In genomic region chr4:108411836-108412235, GRCh38 we compare ENCODE assay signal across 18 cellular contexts.
A peak's percentile ranks its signal among the peaks of the same experiment; 100 is the strongest.
DNase-seq lines count a peak whose midpoint lies in the region; ATAC-seq and TF ChIP-seq lines count a peak whose summit lies in the region.
"Had no signal": no experiment of that assay in that cellular context is flagged by ENCODE, and none has a peak within 500 bp of the region (broad histone marks: within the 10 kb centered on the region; RNA-seq: fewer than 3 reads in every experiment).

No MANE protein-coding gene starts in this region.

- WGBS in esophagus muscularis mucosa: 100% methylated on average over 2 of the region's 2 CpGs

- H3K9me3 ChIP-seq in DND-41 (ENCODE audit: insufficient read depth, low read length, severe bottlenecking): no peaks in the 10 kb centered on the region
- no peaks in the 10 kb centered on the region for H3K9me3 ChIP-seq in RWPE2 (ENCODE audit: severe bottlenecking)
- H3K9me3 ChIP-seq in esophagus muscularis mucosa: no peaks in the 10 kb centered on the region
- H3K9me3 ChIP-seq: Caco-2 had no signal

- intact Hi-C loops in esophagus muscularis mucosa (cut with DNase I) (no loop called here), sciatic nerve (cut with DNase I) (no loop called here)

- peaks cover 4% of the 10 kb centered on the region; the same call in 1 of the 2 replicates for H3K4me1 ChIP-seq in DND-41 (ENCODE audit: insufficient read depth, low read length)
- no peaks in the 10 kb centered on the region for H3K4me1 ChIP-seq in RWPE2 (ENCODE audit: insufficient read depth, poor library complexity, severe bottlenecking)
- no peaks in the 10 kb centered on the region for H3K4me1 ChIP-seq in esophagus muscularis mucosa
- H3K4me1 ChIP-seq: Caco-2 had no signal

- H3K36me3 ChIP-seq in DND-41 (ENCODE audit: insufficient read depth, low read length) (no peaks in the 10 kb centered on the region), RWPE2 (ENCODE audit: low read depth) (no peaks in the 10 kb centered on the region), esophagus muscularis mucosa (no peaks in the 10 kb centered on the region)
- H3K36me3 ChIP-seq: BLaER1 had no signal

- POLR2A ChIA-PET in RWPE1 (lab: Yijun Ruan, JAX; ENCODE audit: low non-redundant PET): no interaction called here

- CTCF ChIA-PET in RWPE1 (lab: Yijun Ruan, JAX): interaction anchor here (0.9 kb wide), 1 partner anchor 12 kb away, joined by 5 read pairs; no protein-coding TSS in a partner anchor

- H4K20me1 ChIP-seq in DND-41 (ENCODE audit: insufficient read depth, low read length): no peaks in the 10 kb centered on the region
- H4K20me1 ChIP-seq: BLaER1 had no signal

- H3K4me2 ChIP-seq in DND-41 (ENCODE audit: insufficient read depth, low read length): no peak overlapping the region
- H3K4me2 ChIP-seq: BLaER1 had no signal

- peak; percentile 27; the same call in 1 of the 3 replicates for ATAC-seq in DND-41 (ENCODE audit: insufficient read depth, low read depth)
- ATAC-seq in RWPE2 (ENCODE audit: low read depth): 0 out of 3 replicates have a peak, but pooled peaks have one; percentile 10
- ATAC-seq in sciatic nerve: peak; percentile 28
- ATAC-seq in GM21447 (IDR thresholded peaks at IDR 0.05; ENCODE audit: unreplicated experiment): no peak
- ATAC-seq: CD8-positive, alpha-beta T cell had no signal

- H3K79me2 ChIP-seq in DND-41 (ENCODE audit: insufficient read depth, low read length): no peaks in the 10 kb centered on the region

- H3K9ac ChIP-seq in DND-41 (ENCODE audit: low read depth, low read length): no peak overlapping the region
- H3K9ac ChIP-seq: BLaER1 had no signal

- H3K4me3 ChIP-seq in DND-41 (ENCODE audit: low read depth in 1 of 2, low read length in 2 of 2): no peak overlapping the region
- H3K4me3 ChIP-seq in RWPE2 (ENCODE audit: severe bottlenecking): no peak overlapping the region
- H3K4me3 ChIP-seq in esophagus muscularis mucosa: no peak overlapping the region
- H3K4me3 ChIP-seq: BLaER1 had no signal

- H3K27ac ChIP-seq in DND-41 (ENCODE audit: low read length): no peak overlapping the region
- no peak overlapping the region for H3K27ac ChIP-seq in RWPE2 (ENCODE audit: poor library complexity, severe bottlenecking)
- no peak overlapping the region for H3K27ac ChIP-seq in esophagus muscularis mucosa (replicated peaks in 1 of 4)
- no peak overlapping the region for H3K27ac ChIP-seq in RWPE1
- H3K27ac ChIP-seq: 22Rv1, BLaER1, C4-2B had no signal

- TF ChIP-seq POLR2A in esophagus muscularis mucosa (IDR thresholded peaks at IDR 0.05; ENCODE audit: low read depth): no peak

- no peak for DNase-seq in DND-41
- DNase-seq in RWPE2 (ENCODE audit: low spot score): no peak
- peak; percentile 89 for DNase-seq in esophagus muscularis mucosa (ENCODE audit: extremely low spot score)
- no peak for DNase-seq in sciatic nerve (ENCODE audit: low spot score)
- DNase-seq in stimulated activated CD4-positive, alpha-beta T cell treated with anti-CD3 and anti-CD28 coated beads, Interleukin-2, amount 100 ng/mL, for 24 hours: no peak
- DNase-seq in RWPE1 (ENCODE audit: low spot score): no peak
- DNase-seq: Caco-2; CD4-positive, CD25-positive, alpha-beta regulatory T cell; CD8-positive, alpha-beta T cell; DMS153; GF-D8; GOT3; H7; HCEC 1CT had no signal

- no peak overlapping the region for H2AFZ ChIP-seq in DND-41 (ENCODE audit: low read depth, low read length)

- no peak for TF ChIP-seq EP300 in esophagus muscularis mucosa (IDR thresholded peaks at IDR 0.05)

- TF ChIP-seq CTCF in DND-41 (IDR thresholded peaks at IDR 0.05; ENCODE audit: borderline replicate concordance, extremely low read depth, low read length, poor library complexity, severe bottlenecking): no peak
- TF ChIP-seq CTCF in RWPE2 (IDR thresholded peaks at IDR 0.05; ENCODE audit: poor library complexity, severe bottlenecking): no peak
- no peak for TF ChIP-seq CTCF in esophagus muscularis mucosa (IDR thresholded peaks at IDR 0.05)
- TF ChIP-seq CTCF in RWPE1 (conservative IDR thresholded peaks at IDR 0.05; ENCODE audit: low read depth): no peak

- H3K27me3 ChIP-seq in DND-41 (ENCODE audit: insufficient read depth, low read length, poor library complexity): no peaks in the 10 kb centered on the region
- no peaks in the 10 kb centered on the region for H3K27me3 ChIP-seq in RWPE2 (ENCODE audit: insufficient read depth, poor library complexity, severe bottlenecking)
- H3K27me3 ChIP-seq in esophagus muscularis mucosa: no peaks in the 10 kb centered on the region
- H3K27me3 ChIP-seq: BLaER1 had no signal
